ENCODE assay signal across 33 cellular contexts in the genomic region with DNA sequence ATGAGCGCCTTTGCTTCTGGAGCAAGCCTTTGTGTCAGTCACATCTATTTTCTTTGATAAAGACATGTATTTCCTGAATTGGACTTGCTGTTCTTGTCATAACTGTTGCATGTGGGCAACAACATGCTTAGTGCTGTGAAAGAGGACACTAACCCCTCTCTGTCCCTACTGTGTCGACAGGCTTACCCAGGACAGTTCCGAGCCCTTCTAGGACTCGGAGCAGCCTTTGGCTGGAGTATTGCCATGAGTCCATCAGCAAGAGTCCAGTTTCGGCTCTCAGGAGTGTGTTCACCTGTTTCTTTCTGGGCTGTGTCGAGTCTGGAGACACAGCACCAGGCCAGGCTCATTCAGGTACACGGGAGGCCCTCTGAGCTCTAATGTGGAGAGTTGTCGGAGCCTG.
"Had no signal": no experiment of that assay in that cellular context is flagged by ENCODE, and none has a peak within 500 bp of the region (broad histone marks: within the 10 kb centered on the region; RNA-seq: fewer than 3 reads in every experiment).

No MANE protein-coding gene starts in this region.

- H3K9me3 Mint-ChIP-seq: activated B cell treated with CpG ODN at 0.5 μM for 24 hours; activated CD4-positive, alpha-beta memory T cell treated with anti-CD3 and anti-CD28 coated beads for 36 hours; activated naive CD8-positive, alpha-beta T cell treated with anti-CD3 and anti-CD28 coated beads for 36 hours; activated T-cell treated with anti-CD3 and anti-CD28 coated beads, Interleukin-2, amount 50 U/mL, for 4 hours; activated T-helper 17 cell treated with anti-CD3 and anti-CD28 coated beads, Interleukin-2, amount 50 U/mL, for 72 hours; T-helper 1 cell treated with Interleukin-12 subunit alpha and Interleukin-12 subunit beta and Interleukin-4 antibody, amounts not matched to agents 30 μg/mL and 1 μg/mL, for 36 hours; T-helper 2 cell treated with Interferon-gamma antibody and Interleukin-4, amounts not matched to agents 5 μg/mL and 100 μg/mL, for 36 hours had no signal

- H3K27ac Mint-ChIP-seq: activated B cell treated with CpG ODN at 0.5 μM for 24 hours; activated CD4-positive, alpha-beta memory T cell treated with anti-CD3 and anti-CD28 coated beads for 36 hours; activated naive CD8-positive, alpha-beta T cell treated with anti-CD3 and anti-CD28 coated beads for 36 hours; T-helper 1 cell treated with Interleukin-12 subunit alpha and Interleukin-12 subunit beta and Interleukin-4 antibody, amounts not matched to agents 30 μg/mL and 1 μg/mL, for 36 hours had no signal

- DNase-seq: activated B cell treated with CpG ODN at 0.5 μM for 24 hours; activated CD4-positive, alpha-beta memory T cell treated with anti-CD3 and anti-CD28 coated beads for 36 hours; activated CD4-positive, alpha-beta T cell treated with anti-CD3 and anti-CD28 coated beads for 4 hours; activated CD4-positive, alpha-beta T cell treated with anti-CD3 and anti-CD28 coated beads, Interleukin-2, amount 50 U/mL, for 1 hour; activated CD4-positive, CD25-positive, alpha-beta regulatory T cell treated with anti-CD3 and anti-CD28 coated beads, Interleukin-2, amount 50 U/mL, for 72 hours; activated CD8-positive, alpha-beta memory T cell treated with anti-CD3 and anti-CD28 coated beads, Interleukin-2, amount 50 U/mL, for 4 hours; activated effector memory CD4-positive, alpha-beta T cell treated with anti-CD3 and anti-CD28 coated beads, Interleukin-2, amount 50 U/mL, for 16 hours; activated naive CD4-positive, alpha-beta T cell; activated naive CD4-positive, alpha-beta T cell treated with anti-CD3 and anti-CD28 coated beads, Interleukin-2, amount 50 U/mL, for 16 hours; activated naive CD8-positive, alpha-beta T cell treated with anti-CD3 and anti-CD28 coated beads for 36 hours; activated T-cell treated with anti-CD3 and anti-CD28 coated beads for 4 hours; activated T-cell treated with anti-CD3 and anti-CD28 coated beads, Interleukin-2, amount 50 U/mL, for 4 hours; amniotic stem cell; aorta; brain microvascular endothelial cell; MM.1S; MV-4-11; NCI-H1092; NCI-H1417; NCI-H146; NCI-H187; NCI-H2029 treated with DMSO at 0.1 percent for 48 hours; NCI-H2107; NCI-H2171; NCI-H510A; NCI-H526; NCI-H748 treated with DMSO at 0.1 percent for 48 hours; PC-9; SHP77; SJCRH30 had no signal

- H3K27me3 Mint-ChIP-seq: activated B cell treated with CpG ODN at 0.5 μM for 24 hours; activated CD4-positive, alpha-beta memory T cell treated with anti-CD3 and anti-CD28 coated beads for 36 hours; activated naive CD8-positive, alpha-beta T cell treated with anti-CD3 and anti-CD28 coated beads for 36 hours; activated T-helper 17 cell treated with anti-CD3 and anti-CD28 coated beads, Interleukin-2, amount 50 U/mL, for 72 hours had no signal

- H3K4me3 Mint-ChIP-seq: activated B cell treated with CpG ODN at 0.5 μM for 24 hours; activated CD4-positive, alpha-beta memory T cell treated with anti-CD3 and anti-CD28 coated beads for 36 hours; activated naive CD8-positive, alpha-beta T cell treated with anti-CD3 and anti-CD28 coated beads for 36 hours; activated T-cell treated with anti-CD3 and anti-CD28 coated beads, Interleukin-2, amount 50 U/mL, for 4 hours; activated T-helper 17 cell treated with anti-CD3 and anti-CD28 coated beads, Interleukin-2, amount 50 U/mL, for 72 hours; T-helper 1 cell treated with Interleukin-12 subunit alpha and Interleukin-12 subunit beta and Interleukin-4 antibody, amounts not matched to agents 30 μg/mL and 1 μg/mL, for 36 hours; T-helper 2 cell treated with Interferon-gamma antibody and Interleukin-4, amounts not matched to agents 5 μg/mL and 100 μg/mL, for 36 hours had no signal

- ATAC-seq: activated T-cell treated with anti-CD3 and anti-CD28 coated beads, Interleukin-2, amount 50 U/mL, for 4 hours; activated T-helper 17 cell treated with anti-CD3 and anti-CD28 coated beads, Interleukin-2, amount 50 U/mL, for 72 hours had no signal

- H3K4me1 Mint-ChIP-seq: activated B cell treated with CpG ODN at 0.5 μM for 24 hours; activated naive CD8-positive, alpha-beta T cell treated with anti-CD3 and anti-CD28 coated beads for 36 hours had no signal
